12 cellular contexts compared by ENCODE assay signal in the genomic region with DNA sequence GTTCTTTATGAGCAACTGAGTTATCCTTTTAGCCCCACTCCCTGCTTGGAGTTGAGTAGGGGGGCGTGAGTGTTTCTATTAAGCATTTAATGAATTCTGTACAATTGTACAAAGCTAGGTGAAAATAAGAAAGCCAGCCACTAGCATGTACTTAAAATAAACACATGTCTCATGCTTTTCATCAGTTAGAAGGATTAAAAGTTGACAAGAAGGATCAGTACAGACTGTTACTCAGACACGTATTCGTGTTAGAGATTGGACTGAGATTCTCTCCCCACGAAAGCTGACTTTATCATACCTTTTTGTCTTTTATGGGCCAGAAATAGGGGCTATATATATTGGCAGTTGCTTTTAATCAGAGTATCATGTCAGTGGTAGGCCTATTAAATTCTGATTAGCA. TPM values are rescaled to one million over a fixed set of nuclear protein-coding genes. Genes with fewer than 3 reads are reported as not detected.
DNase-seq lines count a peak whose midpoint lies in the region; ATAC-seq and TF ChIP-seq lines count a peak whose summit lies in the region.
"Had no signal": no experiment of that assay in that cellular context is flagged by ENCODE, and none has a peak within 500 bp of the region (broad histone marks: within the 10 kb centered on the region; RNA-seq: fewer than 3 reads in every experiment).

No MANE protein-coding gene starts in this region.

- no peak overlapping the region for H3K9ac ChIP-seq in fibroblast of lung (ENCODE audit: insufficient read depth, low read length)

- H4K20me1 ChIP-seq in fibroblast of lung (ENCODE audit: control insufficient read depth, extremely low read depth, insufficient read depth, low read length), result no peaks in the 10 kb centered on the region

- peaks cover 38% of the 10 kb centered on the region for H3K79me2 ChIP-seq in fibroblast of lung (ENCODE audit: control insufficient read depth, insufficient read depth, low read length)

- 66 to 71% (median 71%) methylated on average over 4 of the region's 4 CpGs for WGBS in ovary, 3 donors

- TF ChIP-seq CTCF in fibroblast of lung (conservative IDR thresholded peaks at IDR 0.05 in 1 of 2, IDR thresholded peaks at IDR 0.05 in 1 of 2; ENCODE audit: low read depth in 1 of 2, low read length in 2 of 2) (no peak), ovary (IDR thresholded peaks at IDR 0.05) (no peak)

- H3K4me1 ChIP-seq in fibroblast of lung (ENCODE audit: control insufficient read depth, extremely low read depth, insufficient read depth, low read length) (peaks cover 6% of the 10 kb centered on the region), ovary (ENCODE audit: insufficient read depth) (peaks cover 4% of the 10 kb centered on the region)

- H3K4me3 Mint-ChIP-seq in activated T-cell treated with anti-CD3 and anti-CD28 coated beads, Interleukin-2, amount 50 U/mL, for 72 hours, result peak overlapping the region; percentile 84 to 98
- peak overlapping the region; percentile 98 for H3K4me3 Mint-ChIP-seq in T-helper 17 cell
- peak overlapping the region; percentile 89 for H3K4me3 Mint-ChIP-seq in stimulated activated effector memory CD8-positive, alpha-beta T cell treated with anti-CD3 and anti-CD28 coated beads, Interleukin-12 subunit alpha, Interleukin-12 subunit beta, amount 100 ng/mL, for 72 hours

- H3K9me3 ChIP-seq in T-helper 17 cell (ENCODE audit: control insufficient read depth, low read length, poor library complexity, severe bottlenecking) (no peaks in the 10 kb centered on the region), fibroblast of lung (ENCODE audit: control insufficient read depth, insufficient read depth, low read depth, low read length) (no peaks in the 10 kb centered on the region), ovary (no peaks in the 10 kb centered on the region)

- intact Hi-C loops in ovary (cut with DNase I), result no loop called here

- TF ChIP-seq EP300 in ovary (IDR thresholded peaks at IDR 0.05), result no peak

- no peak for ATAC-seq in activated T-cell treated with anti-CD3 and anti-CD28 coated beads, Interleukin-2, amount 50 U/mL, for 72 hours (replicated peaks in 1 of 2)
- ATAC-seq in T-helper 17 cell (no peak), GM21423 (IDR thresholded peaks at IDR 0.05; ENCODE audit: unreplicated experiment) (no peak)
- no peak for ATAC-seq in stimulated activated effector memory CD8-positive, alpha-beta T cell treated with anti-CD3 and anti-CD28 coated beads, Interleukin-12 subunit alpha, Interleukin-12 subunit beta, amount 100 ng/mL, for 72 hours

- H3K27ac Mint-ChIP-seq in activated T-cell treated with anti-CD3 and anti-CD28 coated beads, Interleukin-2, amount 50 U/mL, for 72 hours, result peak overlapping the region; percentile 82
- H3K27ac Mint-ChIP-seq in T-helper 17 cell, result no peak overlapping the region
- no peak overlapping the region for H3K27ac Mint-ChIP-seq in stimulated activated effector memory CD8-positive, alpha-beta T cell treated with anti-CD3 and anti-CD28 coated beads, Interleukin-12 subunit alpha, Interleukin-12 subunit beta, amount 100 ng/mL, for 72 hours

- no peaks in the 10 kb centered on the region for H3K9me3 Mint-ChIP-seq in activated T-cell treated with anti-CD3 and anti-CD28 coated beads, Interleukin-2, amount 50 U/mL, for 72 hours
- no peaks in the 10 kb centered on the region for H3K9me3 Mint-ChIP-seq in stimulated activated effector memory CD8-positive, alpha-beta T cell treated with anti-CD3 and anti-CD28 coated beads, Interleukin-12 subunit alpha, Interleukin-12 subunit beta, amount 100 ng/mL, for 72 hours

- H3K27me3 Mint-ChIP-seq in activated T-cell treated with anti-CD3 and anti-CD28 coated beads, Interleukin-2, amount 50 U/mL, for 72 hours (ENCODE audit: low read depth), result no peaks in the 10 kb centered on the region
- H3K27me3 Mint-ChIP-seq in T-helper 17 cell, result no peaks in the 10 kb centered on the region

- peaks cover 47% of the 10 kb centered on the region for H3K4me1 Mint-ChIP-seq in activated T-cell treated with anti-CD3 and anti-CD28 coated beads, Interleukin-2, amount 50 U/mL, for 72 hours (ENCODE audit: low read depth)
- peaks cover 22% of the 10 kb centered on the region for H3K4me1 Mint-ChIP-seq in T-helper 17 cell
- H3K4me1 Mint-ChIP-seq in stimulated activated effector memory CD8-positive, alpha-beta T cell treated with anti-CD3 and anti-CD28 coated beads, Interleukin-12 subunit alpha, Interleukin-12 subunit beta, amount 100 ng/mL, for 72 hours, result peaks cover 27% of the 10 kb centered on the region

- H3K27me3 ChIP-seq in fibroblast of lung (ENCODE audit: control insufficient read depth, insufficient read depth, low read length) (no peaks in the 10 kb centered on the region), ovary (no peaks in the 10 kb centered on the region)

- H3K4me2 ChIP-seq in fibroblast of lung (ENCODE audit: extremely low read depth, insufficient read depth, low read length), result peak overlapping the region; percentile 30

- TF ChIP-seq POLR2A in ovary (IDR thresholded peaks at IDR 0.05), result no peak

- H3K36me3 ChIP-seq in fibroblast of lung (ENCODE audit: control insufficient read depth, insufficient read depth, low read length), result no peaks in the 10 kb centered on the region
- no peaks in the 10 kb centered on the region for H3K36me3 ChIP-seq in ovary

- H3K27ac ChIP-seq in fibroblast of lung (ENCODE audit: insufficient read depth, low read length), result no peak overlapping the region
- H3K27ac ChIP-seq in ovary, result no peak overlapping the region

- H3K4me3 ChIP-seq in fibroblast of lung (replicated peaks in 1 of 4; ENCODE audit: control extremely low read depth in 1 of 4, insufficient read depth in 1 of 4, low read depth in 3 of 4, low read length in 4 of 4), result peak overlapping the region in 3 of 4 experiments; percentile 75 to 93 (median 91)
- no peak overlapping the region for H3K4me3 ChIP-seq in ovary

- no peak for DNase-seq in activated T-cell treated with anti-CD3 and anti-CD28 coated beads, Interleukin-2, amount 50 U/mL, for 72 hours
- DNase-seq in activated T-cell treated with anti-CD3 and anti-CD28 coated beads, Interleukin-2, amount 50 U/mL, for 1 hour, result no peak
- DNase-seq in T-helper 17 cell, result no peak
- no peak for DNase-seq in fibroblast of lung (ENCODE audit: low read depth in 2 of 2)
- DNase-seq in stimulated activated effector memory CD8-positive, alpha-beta T cell treated with anti-CD3 and anti-CD28 coated beads, Interleukin-12 subunit alpha, Interleukin-12 subunit beta, amount 100 ng/mL, for 72 hours (ENCODE audit: low spot score in 2 of 2), result no peak
- DNase-seq in ovary, result no peak
- DNase-seq in effector CD8-positive, alpha-beta T cell (lab: John Stamatoyannopoulos, UW), result no peak
- DNase-seq: aorta, NCI-H1417 treated with DMSO at 0.1 percent for 48 hours, small intestine, substantia nigra had no signal

- no peak overlapping the region for H2AFZ ChIP-seq in fibroblast of lung (ENCODE audit: low read length)

- H3K36me3 Mint-ChIP-seq in activated T-cell treated with anti-CD3 and anti-CD28 coated beads, Interleukin-2, amount 50 U/mL, for 72 hours (ENCODE audit: insufficient read depth in 2 of 2), result peaks cover 4 to 5% of the 10 kb centered on the region in 2 donors
- H3K36me3 Mint-ChIP-seq in T-helper 17 cell (ENCODE audit: low read depth), result peaks cover 2% of the 10 kb centered on the region
- peaks cover 6% of the 10 kb centered on the region for H3K36me3 Mint-ChIP-seq in stimulated activated effector memory CD8-positive, alpha-beta T cell treated with anti-CD3 and anti-CD28 coated beads, Interleukin-12 subunit alpha, Interleukin-12 subunit beta, amount 100 ng/mL, for 72 hours

RNA-seq across cellular contexts. Expression of a gene that starts 1.7 kb away (rescaled TPM):
- 10 to 100 TPM; 15.1 to 20.0 TPM for total RNA-seq in activated T-cell treated with anti-CD3 and anti-CD28 coated beads, Interleukin-2, amount 50 U/mL, for 72 hours
- 10 to 100 TPM; 16.1 to 20.4 TPM for total RNA-seq in T-helper 17 cell
- 24.9 and 31.5 TPM in 2 replicates for total RNA-seq in fibroblast of lung
- 26.2 and 30.0 TPM in 2 replicates for polyA plus RNA-seq in fibroblast of lung
- 10.1 and 10.5 TPM in 2 replicates for polyA plus RNA-seq in fibroblast of lung (2012)
- 15.0 and 17.0 TPM in 2 replicates for polyA minus RNA-seq in fibroblast of lung (ENCODE audit: low replicate concordance)
- 10 to 100 TPM; 14.0 to 28.1 (median 17.3) TPM for total RNA-seq in ovary
- polyA plus RNA-seq in ovary, result 10 to 100 TPM; 15.1 to 18.3 TPM
